Comparison of ENCODE assay signal across 8 cellular contexts in genomic region chr17:76271669-76272540, GRCh38. TPM values are rescaled to one million over a fixed set of nuclear protein-coding genes. Genes with fewer than 3 reads are reported as not detected.
A peak's percentile ranks its signal among the peaks of the same experiment; 100 is the strongest.
DNase-seq lines count a peak whose midpoint lies in the region; ATAC-seq, FAIRE-seq and TF ChIP-seq lines count a peak whose summit lies in the region.

No MANE protein-coding gene starts in this region.

- no peak for TF ChIP-seq EP300 in A549 (IDR thresholded peaks at IDR 0.05)

- H3K9ac ChIP-seq in HUES6 (ENCODE audit: low read length): no peak overlapping the region

- peaks cover 18% of the 10 kb centered on the region for H3K4me1 ChIP-seq in A549
- peaks cover 43% of the 10 kb centered on the region for H3K4me1 ChIP-seq in HUES6 (ENCODE audit: control insufficient read depth, insufficient read depth, low read length)

- ATAC-seq in A549 (no peak), GM19452 (IDR thresholded peaks at IDR 0.05; ENCODE audit: unreplicated experiment) (peak; percentile 48), left lobe of liver (peak; percentile 2)

- DNase-seq in A549 (ENCODE audit: low read depth in 1 of 2, low spot score in 1 of 2) (no peak), left lobe of liver (ENCODE audit: low spot score) (peak; percentile 48), ACHN (no peak), DMS 273 (lab: John Stamatoyannopoulos, UW; ENCODE audit: unreplicated experiment) (no peak)
- DNase-seq in activated effector memory CD4-positive, alpha-beta T cell treated with anti-CD3 and anti-CD28 coated beads, Interleukin-2, amount 50 U/mL, for 16 hours: peak; percentile 90
- peak; percentile 85 for DNase-seq in stimulated activated CD8-positive, alpha-beta memory T cell treated with anti-CD3 and anti-CD28 coated beads, Interleukin-4, amount 100 ng/mL, for 24 hours (ENCODE audit: low read depth)

- no peaks in the 10 kb centered on the region for H3K27me3 ChIP-seq in HUES6 (ENCODE audit: control insufficient read depth, insufficient read depth, low read length)

- TF ChIP-seq RAD21 in A549 (conservative IDR thresholded peaks at IDR 0.05 in 1 of 2, IDR thresholded peaks at IDR 0.05 in 1 of 2): no peak

- WGBS in A549 (ENCODE audit: missing lambda C conversion rate): 90% methylated on average over 36 of the region's 38 CpGs

- in situ Hi-C loops in ACHN (cut with HindIII; ENCODE audit: low pct_ligation_motif_present, low pct_unique_long_range_greater_than_20kb, low sequenced_read_pairs): no loop called here

- TF ChIP-seq POLR2A in A549 (IDR thresholded peaks at IDR 0.05; ENCODE audit: low read length): no peak

- H3K4me3 ChIP-seq in A549 (no peak overlapping the region), HUES6 (ENCODE audit: low read depth, low read length) (no peak overlapping the region)

- FAIRE-seq in A549 (lab: Jason Lieb, UNC): no peak

- H3K9me3 ChIP-seq in A549 (no peaks in the 10 kb centered on the region), HUES6 (ENCODE audit: control insufficient read depth, insufficient read depth, low read depth, low read length) (no peaks in the 10 kb centered on the region)

- H3K4me2 ChIP-seq in A549: no peak overlapping the region

- no peak for TF ChIP-seq CTCF in A549 (IDR thresholded peaks at IDR 0.05)

- POLR2A ChIA-PET in A549 (lab: Yijun Ruan, JAX): interaction anchor here (0.6 kb wide), 1 partner anchor 94 kb away, joined by 3 read pairs; no protein-coding TSS in a partner anchor

- peaks cover 13% of the 10 kb centered on the region for H3K36me3 ChIP-seq in HUES6 (ENCODE audit: control insufficient read depth, insufficient read depth, low read length)

- H3K27ac ChIP-seq in A549 (peak overlapping the region in 1 of 2 experiments; percentile 2; a peak in 1 of 6 replicates), HUES6 (ENCODE audit: low read depth, low read length) (peak overlapping the region; percentile 3; the same call in 1 of the 2 replicates)

- CTCF ChIA-PET in A549 (lab: Yijun Ruan, JAX): interaction anchor here (0.5 to 19.6 kb wide), 11 partner anchors 8 to 240 kb away, joined by 3 to 755 read pairs (median 3); partner anchors contain the start of gene EXOC7

TF ChIP-seq in A549, 52 proteins besides CTCF, POLR2A, EP300 and RAD21:
- TF ChIP-seq FOSL2 (IDR thresholded peaks at IDR 0.05) (no peak), FOSL2 (CRISPR knock-in tag; IDR thresholded peaks at IDR 0.05) (no peak), POLR2AphosphoS2 (conservative IDR thresholded peaks at IDR 0.05; ENCODE audit: low read length) (peak; percentile 71), E2F6 (IDR thresholded peaks at IDR 0.05; ENCODE audit: borderline replicate concordance, low read depth) (no peak), TFCP2L1 (CRISPR knock-in tag; IDR thresholded peaks at IDR 0.05) (0 out of 2 replicates have a peak, but pooled peaks have one; percentile 22)

RNA-seq across cellular contexts. Expression of gene UBALD2, which starts 6.8 kb away (rescaled TPM):
- polyA plus RNA-seq in A549 (2011; rRNA removed): 13.8 and 21.5 TPM in 2 replicates
- polyA plus RNA-seq in A549 (2012; cell fraction: cytosol; rRNA removed): 25.8 and 37.7 TPM in 2 replicates
- 22.8 and 37.0 TPM in 2 replicates for polyA plus RNA-seq in A549 (2012; cell fraction: nucleus; rRNA removed)
- 11.4 to 12.9 TPM (median 12.8 TPM) in 3 replicates for polyA plus RNA-seq in A549 (2017; fragmentation: RNase III; extraction: RNeasy Plus Mini Kit Qiagen cat#74134 plus additional on column Dnase treatment)
- polyA minus RNA-seq in A549 (2011; rRNA and poly(A)+ RNA removed): 7.6 and 8.8 TPM in 2 replicates
- total RNA-seq in left lobe of liver: 23.8 TPM

RNA-seq across cellular contexts. Expression of gene RNF157, which starts 31.6 kb away (rescaled TPM):
- polyA plus RNA-seq in A549 (2011; rRNA removed) (7.2 and 8.2 TPM in 2 replicates), A549 (2017; fragmentation: RNase III; extraction: RNeasy Plus Mini Kit Qiagen cat#74134 plus additional on column Dnase treatment) (6.6 to 8.5 TPM (median 8.1 TPM) in 3 replicates)
- polyA plus RNA-seq in A549 (2012; cell fraction: cytosol; rRNA removed): 5.1 and 6.1 TPM in 2 replicates
- 5.8 and 6.8 TPM in 2 replicates for polyA plus RNA-seq in A549 (2012; cell fraction: nucleus; rRNA removed)
- polyA minus RNA-seq in A549 (2011; rRNA and poly(A)+ RNA removed): 8.3 and 16.6 TPM in 2 replicates
- total RNA-seq in left lobe of liver: 12.4 TPM

RNA-seq across cellular contexts. Expression of gene QRICH2, which starts 36.2 kb away (rescaled TPM):
- polyA plus RNA-seq in A549 (2011; rRNA removed) (0.57 and 0.86 TPM in 2 replicates), A549 (2017; fragmentation: RNase III; extraction: RNeasy Plus Mini Kit Qiagen cat#74134 plus additional on column Dnase treatment) (0.88 to 1.7 TPM (median 1.0 TPM) in 3 replicates)
- polyA plus RNA-seq in A549 (2012; cell fraction: cytosol; rRNA removed): 1.5 and 2.2 TPM in 2 replicates
- polyA plus RNA-seq in A549 (2012; cell fraction: nucleus; rRNA removed): 12.3 and 14.6 TPM in 2 replicates
- polyA minus RNA-seq in A549 (2011; rRNA and poly(A)+ RNA removed): 3.3 and 5.0 TPM in 2 replicates
- total RNA-seq in left lobe of liver: 2.6 TPM

Comparison
In these comparisons a context has a peak if more than half of its experiments do, and no peak if none do; other contexts are left out.
1. ATAC-seq: peak in GM19452 (single experiment) and left lobe of liver (single experiment); none in A549 (0 of 2).
2. DNase-seq: peak in activated effector memory CD4-positive, alpha-beta T cell treated with anti-CD3 and anti-CD28 coated beads, Interleukin-2, amount 50 U/mL, for 16 hours (single experiment), left lobe of liver (single experiment) and stimulated activated CD8-positive, alpha-beta memory T cell treated with anti-CD3 and anti-CD28 coated beads, Interleukin-4, amount 100 ng/mL, for 24 hours (single experiment); none in A549 (0 of 2), ACHN (single experiment) and DMS 273 (single experiment).